ENCODE assay signal across 22 cellular contexts in the genomic region with DNA sequence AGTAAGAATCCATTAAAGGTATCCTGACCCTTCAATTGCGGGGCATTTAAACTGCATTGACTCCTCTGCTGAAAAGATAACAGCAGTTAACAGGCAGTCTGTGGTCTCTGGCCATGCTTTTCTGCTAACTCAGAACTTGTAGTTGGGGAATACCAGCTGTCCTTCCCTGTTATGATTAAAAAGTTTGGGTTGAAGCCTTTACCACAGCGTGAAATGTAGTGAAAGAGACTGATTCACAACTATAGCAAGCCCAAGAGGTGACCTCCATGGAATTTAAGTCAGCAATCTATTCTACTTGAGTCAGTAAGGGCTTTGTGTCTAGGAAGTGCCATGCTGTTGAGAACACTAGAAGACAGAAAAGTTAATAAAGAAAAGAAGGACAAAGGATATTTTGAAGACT.
"Had no signal": no experiment of that assay in that cellular context is flagged by ENCODE, and none has a peak within 500 bp of the region (broad histone marks: within the 10 kb centered on the region; RNA-seq: fewer than 3 reads in every experiment).

No MANE protein-coding gene starts in this region.

- DNase-seq: activated CD8-positive, alpha-beta memory T cell treated with anti-CD3 and anti-CD28 coated beads for 24 hours; activated CD8-positive, alpha-beta memory T cell treated with anti-CD3 and anti-CD28 coated beads, Interleukin-2, amount 50 U/mL, for 4 hours; activated naive CD4-positive, alpha-beta T cell treated with anti-CD3 and anti-CD28 coated beads, Interleukin-2, amount 10 ng/mL, durations not matched to agents 7 days and 5 days; activated T-cell treated with anti-CD3 and anti-CD28 coated beads, Interleukin-2, amount 50 U/mL, for 4 hours; colonic mucosa; dorsolateral prefrontal cortex; esophagus squamous epithelium; heart left ventricle; left ventricle myocardium superior; stimulated activated CD4-positive, alpha-beta T cell treated with anti-CD3 and anti-CD28 coated beads, Interleukin-4, amount 100 ng/mL, for 24 hours; stimulated activated naive CD4-positive, alpha-beta T cell treated with Interleukin-2 at 50 U/mL for 16 hours; T-cell had no signal

- H3K4me3 ChIP-seq: colonic mucosa, dorsolateral prefrontal cortex, esophagus squamous epithelium, heart left ventricle, thoracic aorta, vagina had no signal

- H3K27me3 Mint-ChIP-seq: activated naive CD4-positive, alpha-beta T cell treated with anti-CD3 and anti-CD28 coated beads, Interleukin-2, amount 10 ng/mL, durations not matched to agents 7 days and 5 days; central memory CD8-positive, alpha-beta T cell; progenitor cell of endocrine pancreas; T-cell; type B pancreatic cell had no signal

- H3K4me1 ChIP-seq: colonic mucosa, esophagus squamous epithelium, heart left ventricle, vagina had no signal

- H3K27me3 ChIP-seq: colonic mucosa, dorsolateral prefrontal cortex, esophagus squamous epithelium, heart left ventricle, vagina had no signal

- H3K9me3 ChIP-seq: colonic mucosa, esophagus squamous epithelium, thoracic aorta, vagina had no signal

- H3K36me3 ChIP-seq: colonic mucosa, esophagus squamous epithelium, heart left ventricle, thoracic aorta, vagina had no signal

- FAIRE-seq: islet of Langerhans, TTC549 had no signal

- H3K27ac ChIP-seq: colonic mucosa, dorsolateral prefrontal cortex, esophagus squamous epithelium, heart left ventricle, thoracic aorta, vagina had no signal

- H3K9me3 Mint-ChIP-seq: neural crest cell, type B pancreatic cell, WTC11 had no signal

- H3K4me1 Mint-ChIP-seq: activated naive CD4-positive, alpha-beta T cell treated with anti-CD3 and anti-CD28 coated beads, Interleukin-2, amount 10 ng/mL, durations not matched to agents 7 days and 5 days; central memory CD8-positive, alpha-beta T cell; neural crest cell; T-cell; WTC11 had no signal

- H3K27ac Mint-ChIP-seq: activated naive CD4-positive, alpha-beta T cell treated with anti-CD3 and anti-CD28 coated beads, Interleukin-2, amount 10 ng/mL, durations not matched to agents 7 days and 5 days; progenitor cell of endocrine pancreas; T-cell; T-helper 2 cell treated with Interferon-gamma antibody and Interleukin-4, amounts not matched to agents 5 μg/mL and 100 μg/mL, for 36 hours; type B pancreatic cell; WTC11 had no signal

- H3K36me3 Mint-ChIP-seq: activated naive CD4-positive, alpha-beta T cell treated with anti-CD3 and anti-CD28 coated beads, Interleukin-2, amount 10 ng/mL, durations not matched to agents 7 days and 5 days; T-cell; type B pancreatic cell; WTC11 had no signal

- H3K4me3 Mint-ChIP-seq: activated naive CD4-positive, alpha-beta T cell treated with anti-CD3 and anti-CD28 coated beads, Interleukin-2, amount 10 ng/mL, durations not matched to agents 7 days and 5 days; activated T-cell treated with anti-CD3 and anti-CD28 coated beads, Interleukin-2, amount 50 U/mL, for 4 hours; central memory CD8-positive, alpha-beta T cell; neural crest cell; T-cell; T-helper 2 cell treated with Interferon-gamma antibody and Interleukin-4, amounts not matched to agents 5 μg/mL and 100 μg/mL, for 36 hours; type B pancreatic cell; WTC11 had no signal

- ATAC-seq: activated T-cell treated with anti-CD3 and anti-CD28 coated beads, Interleukin-2, amount 50 U/mL, for 4 hours; heart left ventricle; left ventricle myocardium superior; T-cell; WTC11 had no signal
